In genomic region chr11:45857834-45858492, GRCh38 we compare ENCODE assay signal across 9 cellular contexts. TPM values are rescaled to one million over a fixed set of nuclear protein-coding genes. Genes with fewer than 3 reads are reported as not detected.
A peak's percentile ranks its signal among the peaks of the same experiment; 100 is the strongest.
DNase-seq lines count a peak whose midpoint lies in the region; TF ChIP-seq lines count a peak whose summit lies in the region.
"Had no signal": no experiment of that assay in that cellular context is flagged by ENCODE, and none has a peak within 500 bp of the region (broad histone marks: within the 10 kb centered on the region; RNA-seq: fewer than 3 reads in every experiment).

No MANE protein-coding gene starts in this region.

- intact Hi-C loops in spleen (cut with DNase I; ENCODE audit: low total_unique reads) = no loop called here
- intact Hi-C loops in Calu3 (cut with micrococcal nuclease; ENCODE audit: unreplicated experiment) = no loop called here

- H3K9me3 Mint-ChIP-seq in Calu3 (ENCODE audit: low read depth, unreplicated experiment) = no peaks in the 10 kb centered on the region
- H3K9me3 Mint-ChIP-seq: activated naive CD8-positive, alpha-beta T cell treated with anti-CD3 and anti-CD28 coated beads, Interleukin-2, amount 10 ng/mL, durations not matched to agents 7 days and 5 days had no signal

- peak overlapping the region; percentile 7 for H3K27ac ChIP-seq in HUES48 (ENCODE audit: low read depth, low read length)
- peak overlapping the region in 6 of 8 donors; percentile 13 to 78 (median 60) for H3K27ac ChIP-seq in spleen

- H3K36me3 ChIP-seq in HUES48 (ENCODE audit: control insufficient read depth, insufficient read depth, low read length) (peaks cover 46% of the 10 kb centered on the region), spleen (peaks cover 5 to 89% (median 64%) of the 10 kb centered on the region in 6 donors)

- DNase-seq in anterior cingulate cortex (lab: John Stamatoyannopoulos, UW) = peak in 31 of 58 donors; percentile 18 to 80 (median 41)
- peak; percentile 47 for DNase-seq in hepatic stellate cell (ENCODE audit: low spot score)
- no peak for DNase-seq in spleen
- no peak for DNase-seq in Calu3
- no peak for DNase-seq in GM10248 (ENCODE audit: extremely low spot score)
- DNase-seq in HuH-7.5 (ENCODE audit: low spot score) = no peak
- no peak for DNase-seq in COR-L47 (lab: John Stamatoyannopoulos, UW)
- DNase-seq: activated naive CD8-positive, alpha-beta T cell treated with anti-CD3 and anti-CD28 coated beads, Interleukin-2, amount 10 ng/mL, durations not matched to agents 7 days and 5 days had no signal

- H3K27me3 Mint-ChIP-seq in Calu3 (ENCODE audit: unreplicated experiment) = no peaks in the 10 kb centered on the region
- H3K27me3 Mint-ChIP-seq: activated naive CD8-positive, alpha-beta T cell treated with anti-CD3 and anti-CD28 coated beads, Interleukin-2, amount 10 ng/mL, durations not matched to agents 7 days and 5 days had no signal

- no TSS peak for BruUV-seq in Calu3 (replicated peaks; lab: Mats Ljungman, UMichigan)

- WGBS in spleen, 5 donors = 61 to 78% (median 68%) methylated on average over 4 of the region's 4 CpGs

- H3K27me3 ChIP-seq in HUES48 (ENCODE audit: control insufficient read depth, insufficient read depth, low read length) = no peaks in the 10 kb centered on the region
- no peaks in the 10 kb centered on the region for H3K27me3 ChIP-seq in spleen (replicated peaks in 1 of 7)

- peaks cover 41% of the 10 kb centered on the region for H3K4me1 ChIP-seq in HUES48 (ENCODE audit: control insufficient read depth, insufficient read depth, low read length)
- peaks cover 29 to 72% (median 44%) of the 10 kb centered on the region in 6 donors for H3K4me1 ChIP-seq in spleen

- POLR2A ChIA-PET in GM10248 (lab: Yijun Ruan, JAX) = no interaction called here

- no peak overlapping the region for H3K27ac Mint-ChIP-seq in Calu3 (ENCODE audit: unreplicated experiment)
- H3K27ac Mint-ChIP-seq: activated naive CD8-positive, alpha-beta T cell treated with anti-CD3 and anti-CD28 coated beads, Interleukin-2, amount 10 ng/mL, durations not matched to agents 7 days and 5 days had no signal

- TF ChIP-seq POLR2A in spleen (IDR thresholded peaks at IDR 0.05) = no peak

- H3K4me3 ChIP-seq in HUES48 (ENCODE audit: low read depth, low read length) = no peak overlapping the region
- no peak overlapping the region for H3K4me3 ChIP-seq in spleen

- H3K36me3 Mint-ChIP-seq in Calu3 (ENCODE audit: insufficient read depth, unreplicated experiment) = peaks cover 6% of the 10 kb centered on the region

- no peak for TF ChIP-seq CTCF in spleen (IDR thresholded peaks at IDR 0.05 in 8 of 11, conservative IDR thresholded peaks at IDR 0.05 in 3 of 11)
- no peak for TF ChIP-seq CTCF in Calu3 (IDR thresholded peaks at IDR 0.05; ENCODE audit: unreplicated experiment)
- no peak for TF ChIP-seq CTCF in GM10248 (IDR thresholded peaks at IDR 0.05; ENCODE audit: control extremely low read depth, extremely low read depth, low read depth, missing control alignments)

- no peak overlapping the region for H3K4me3 Mint-ChIP-seq in Calu3 (ENCODE audit: low read depth, unreplicated experiment)
- H3K4me3 Mint-ChIP-seq: activated naive CD8-positive, alpha-beta T cell treated with anti-CD3 and anti-CD28 coated beads, Interleukin-2, amount 10 ng/mL, durations not matched to agents 7 days and 5 days had no signal

- H3K9ac ChIP-seq in HUES48 (ENCODE audit: low read depth, low read length) = no peak overlapping the region

- H3K9me3 ChIP-seq in HUES48 (ENCODE audit: control insufficient read depth, insufficient read depth, low read length) (no peaks in the 10 kb centered on the region), spleen (no peaks in the 10 kb centered on the region)

- CTCF ChIA-PET in Calu3 (lab: Charles Lee) (no interaction called here), GM10248 (lab: Yijun Ruan, JAX) (interaction anchor here (0.7 to 3.4 kb wide), 3 partner anchors 15 to 203 kb away, joined by 3 to 18 read pairs (median 4); no protein-coding TSS in a partner anchor)

- H3K4me1 Mint-ChIP-seq in Calu3 (ENCODE audit: low read depth, unreplicated experiment) = no peaks in the 10 kb centered on the region
- H3K4me1 Mint-ChIP-seq: activated naive CD8-positive, alpha-beta T cell treated with anti-CD3 and anti-CD28 coated beads, Interleukin-2, amount 10 ng/mL, durations not matched to agents 7 days and 5 days had no signal

RNA-seq across cellular contexts. Expression of gene CRY2, which starts 10.7 kb away (rescaled TPM):
- total RNA-seq in spleen = 10 to 100 TPM; 27.1 to 39.2 (median 33.1) TPM
- polyA plus RNA-seq in spleen = 10 to 100 TPM in 1 of 3 donors, 1 to 10 TPM in 2; 5.6 to 10.9 (median 5.6) TPM
- total RNA-seq in Calu3 (2022) = 14.9 and 16.1 TPM in 2 replicates

RNA-seq across cellular contexts. Expression of gene MAPK8IP1, which starts 27.5 kb away (rescaled TPM):
- total RNA-seq in spleen (1 to 10 TPM; 1.7 to 6.0 (median 3.4) TPM), Calu3 (2022) (4.1 and 4.9 TPM in 2 replicates)
- 1 to 10 TPM in 2 of 3 donors, under 1 TPM in 1; 0.80 to 2.2 (median 1.3) TPM for polyA plus RNA-seq in spleen

RNA-seq across cellular contexts. Expression of gene FREY1, which starts 49.1 kb away (rescaled TPM):
- 1 to 10 TPM in 4 of 7 donors, under 1 TPM in 1, not detected in 2; 0.57 to 2.0 (median 1.2) TPM for total RNA-seq in spleen
- under 1 TPM; 0.13 to 0.32 (median 0.27) TPM for polyA plus RNA-seq in spleen
- 0.99 and 2.1 TPM in 2 replicates for total RNA-seq in Calu3 (2022)

RNA-seq across cellular contexts. Expression of gene SLC35C1, which starts 53.0 kb away (rescaled TPM):
- total RNA-seq in spleen (10 to 100 TPM in 5 of 7 donors, 1 to 10 TPM in 2; 9.3 to 14.2 (median 12.1) TPM), Calu3 (2022) (18.1 and 20.5 TPM in 2 replicates)
- polyA plus RNA-seq in spleen = 1 to 10 TPM; 2.8 to 7.4 (median 4.1) TPM

RNA-seq across cellular contexts. Expression of gene PEX16, which starts 59.7 kb away (rescaled TPM):
- total RNA-seq in spleen (10 to 100 TPM; 29.2 to 36.7 (median 33.7) TPM), Calu3 (2022) (32.9 and 34.5 TPM in 2 replicates)
- 10 to 100 TPM; 41.6 to 50.1 (median 46.1) TPM for polyA plus RNA-seq in spleen

Comparison
In these comparisons a context has a peak if more than half of its experiments do, and no peak if none do; other contexts are left out.
1. DNase-seq: peak in anterior cingulate cortex (31 of 58) and hepatic stellate cell (single experiment); none in spleen (single experiment), Calu3 (single experiment), GM10248 (single experiment), HuH-7.5 (single experiment) and COR-L47 (single experiment).